Comparison of ENCODE assay signal across 8 cellular contexts in the genomic region with DNA sequence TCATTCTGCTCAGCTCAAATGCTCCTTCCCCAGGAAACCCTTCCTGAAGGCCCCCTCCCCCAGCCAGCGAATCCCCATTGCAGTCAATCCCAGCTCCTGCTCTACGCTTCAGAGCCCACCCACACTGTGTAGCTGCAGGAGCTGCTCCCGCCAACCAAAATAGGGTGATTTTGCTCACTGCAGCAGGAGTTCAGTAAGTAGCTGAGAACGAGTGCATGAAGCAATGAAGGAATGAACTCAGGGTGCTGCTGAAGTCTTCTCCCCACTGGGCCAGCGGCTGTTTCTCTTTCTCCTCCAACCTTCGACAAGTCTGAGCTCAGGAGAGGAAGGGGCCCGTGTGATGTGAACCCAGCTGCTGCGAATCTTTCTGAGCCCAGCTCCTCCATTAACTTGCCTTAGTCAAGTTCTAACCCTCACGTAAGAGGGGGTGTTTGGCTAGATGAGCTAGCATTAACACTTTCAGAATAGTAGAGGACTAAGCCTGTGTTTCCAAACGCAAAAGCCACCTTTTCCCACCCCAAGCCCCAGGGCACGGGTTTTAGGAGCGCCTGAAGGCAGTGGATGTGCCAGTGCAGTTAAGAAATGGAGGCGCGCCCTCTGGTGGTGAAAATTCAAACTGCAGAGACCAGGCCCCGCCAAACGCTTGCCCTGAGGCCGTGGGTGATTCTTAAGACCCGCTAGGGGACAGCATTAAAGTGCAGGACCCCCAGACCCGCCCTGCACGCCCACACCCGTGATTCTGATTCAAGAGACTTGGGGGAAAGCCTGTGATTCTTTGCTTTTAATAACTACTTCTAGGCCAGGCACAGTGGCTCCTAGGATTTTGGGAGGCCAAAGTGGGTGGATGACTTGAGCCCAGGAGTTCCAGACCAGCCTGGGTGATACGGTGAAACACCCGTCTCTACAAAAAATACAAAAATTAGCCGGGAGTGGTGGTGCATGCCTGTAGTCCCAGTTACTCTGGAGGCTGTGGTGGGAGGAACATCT. TPM values are rescaled to one million over a fixed set of nuclear protein-coding genes. Genes with fewer than 3 reads are reported as not detected.
A peak's percentile ranks its signal among the peaks of the same experiment; 100 is the strongest.
DNase-seq lines count a peak whose midpoint lies in the region; ATAC-seq and TF ChIP-seq lines count a peak whose summit lies in the region.

No MANE protein-coding gene starts in this region.

- ATAC-seq in HG03108 (IDR thresholded peaks at IDR 0.05; ENCODE audit: unreplicated experiment) = no peak

- H3K9ac ChIP-seq in SU-DHL-6 (ENCODE audit: low read length) = no peak overlapping the region

- no peak overlapping the region for H3K4me3 ChIP-seq in SU-DHL-6 (ENCODE audit: insufficient read depth, low read length, poor library complexity, severe bottlenecking)
- no peak overlapping the region for H3K4me3 ChIP-seq in astrocyte of the cerebellum (ENCODE audit: low read depth, low read length)

- H3F3A ChIP-seq in SU-DHL-6 (ENCODE audit: insufficient read depth) = no peaks in the 10 kb centered on the region

- H4K20me1 ChIP-seq in SU-DHL-6 (ENCODE audit: low read depth, low read length) = no peaks in the 10 kb centered on the region

- H3K27ac ChIP-seq in SU-DHL-6 (ENCODE audit: low read depth, low read length) = no peak overlapping the region

- no peaks in the 10 kb centered on the region for H3K36me3 ChIP-seq in SU-DHL-6 (ENCODE audit: low read length)

- no peaks in the 10 kb centered on the region for H3K27me3 ChIP-seq in SU-DHL-6 (ENCODE audit: low read length)

- in situ Hi-C loops in astrocyte of the cerebellum (cut with HindIII; ENCODE audit: low sequenced_read_pairs) = no loop called here

- H2AFZ ChIP-seq in SU-DHL-6 (ENCODE audit: low read depth, low read length, severe bottlenecking) = no peak overlapping the region

- no peaks in the 10 kb centered on the region for H3K9me3 ChIP-seq in SU-DHL-6 (ENCODE audit: insufficient read depth, low read length)

- H3K79me2 ChIP-seq in SU-DHL-6 (ENCODE audit: insufficient read depth, low read length) = no peaks in the 10 kb centered on the region

- DNase-seq in NCI-H510A treated with DMSO at 0.1 percent for 48 hours (lab: John Stamatoyannopoulos, UW) (peak; percentile 22), NCI-H510A (lab: John Stamatoyannopoulos, UW) (no peak), HT-29 (ENCODE audit: low spot score) (peak; percentile 46), astrocyte of the cerebellum (ENCODE audit: low read depth) (no peak), iPS-NIHi7 (ENCODE audit: extremely low spot score) (peak; percentile 85)
- peak; percentile 22 to 57 for DNase-seq in stimulated activated CD4-positive, alpha-beta T cell treated with anti-CD3 and anti-CD28 coated beads, Interleukin-15, amount 100 ng/mL, for 48 hours (ENCODE audit: low read depth in 2 of 2)

- TF ChIP-seq CTCF in SU-DHL-6 (IDR thresholded peaks at IDR 0.05; ENCODE audit: insufficient read depth, low read length, poor library complexity, severe bottlenecking) (peak; percentile 89), astrocyte of the cerebellum (IDR thresholded peaks at IDR 0.05; ENCODE audit: low read depth, low read length, missing control alignments) (peak; percentile 88)

- no peaks in the 10 kb centered on the region for H3K9me2 ChIP-seq in SU-DHL-6 (replicated peaks; ENCODE audit: insufficient read depth, low read length)

- H3K4me2 ChIP-seq in SU-DHL-6 (ENCODE audit: low read depth, low read length, poor library complexity, severe bottlenecking) = no peak overlapping the region

RNA-seq across cellular contexts. Expression of a gene that starts 11.9 kb away (rescaled TPM):
- 0.57 and 1.8 TPM in 2 replicates for total RNA-seq in HT-29 (2014; rRNA removed; shearing (Covaris generic))

RNA-seq across cellular contexts. Expression of a gene that starts 31.9 kb away (rescaled TPM):
- 4.9 and 7.9 TPM in 2 replicates for total RNA-seq in HT-29 (2014; rRNA removed; shearing (Covaris generic))

RNA-seq across cellular contexts. Expression of a gene that starts 40.0 kb away (rescaled TPM):
- total RNA-seq in HT-29 (2014; rRNA removed; shearing (Covaris generic)) = not detected in 2 replicates

Comparison
In these comparisons a context has a peak if more than half of its experiments do, and no peak if none do; other contexts are left out.
1. DNase-seq: peak in NCI-H510A treated with DMSO at 0.1 percent for 48 hours (single experiment), HT-29 (single experiment), iPS-NIHi7 (single experiment) and stimulated activated CD4-positive, alpha-beta T cell treated with anti-CD3 and anti-CD28 coated beads, Interleukin-15, amount 100 ng/mL, for 48 hours (2 of 2); none in NCI-H510A (single experiment) and astrocyte of the cerebellum (single experiment).